Comparison of ENCODE assay signal across 8 cellular contexts in the genomic region with DNA sequence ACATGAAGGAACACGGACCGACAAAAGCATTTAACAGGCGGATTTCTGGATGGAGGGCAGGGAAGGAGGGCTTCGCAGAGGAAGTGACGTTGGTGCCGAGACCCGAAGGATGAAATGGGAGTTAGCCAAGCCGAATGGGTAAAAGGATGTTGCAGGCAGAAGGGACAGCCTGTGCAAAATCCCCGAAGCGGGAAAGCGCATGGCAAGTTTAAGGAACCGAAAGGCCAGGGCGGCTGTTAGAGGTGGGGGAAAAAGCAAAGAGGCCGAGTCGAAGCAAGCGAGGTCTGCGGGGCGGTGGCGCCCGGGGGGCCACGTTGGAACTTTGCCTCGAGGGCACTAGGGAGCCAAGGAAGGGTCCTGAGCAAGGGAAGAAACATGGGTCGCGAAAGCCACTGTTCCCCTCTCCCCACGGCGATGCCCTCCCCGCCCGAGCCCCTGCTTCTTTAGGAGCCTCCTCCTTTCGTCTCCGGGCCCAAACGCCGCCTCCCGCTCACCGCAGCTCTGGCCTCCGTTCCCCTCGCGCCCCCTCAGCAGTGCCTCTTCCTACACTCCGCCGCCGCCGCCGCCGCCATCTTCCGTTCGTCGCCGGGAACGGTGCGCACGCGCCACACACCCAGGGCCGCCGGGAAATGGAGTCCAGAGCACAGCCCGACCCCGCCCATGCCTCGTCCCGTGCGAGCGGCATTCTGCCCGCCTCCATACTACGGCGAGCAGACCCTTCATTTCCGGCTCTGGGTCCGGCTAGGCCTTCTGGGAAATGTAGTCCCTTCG. TPM values are rescaled to one million over a fixed set of nuclear protein-coding genes. Genes with fewer than 3 reads are reported as not detected.
DNase-seq lines count a peak whose midpoint lies in the region; ATAC-seq and TF ChIP-seq lines count a peak whose summit lies in the region.

A gene (minus strand): TSS at position 584 of the 771 bp plus-strand sequence. CDS start 8,652 bp downstream, outside the sequence.

- no peak within 1 kb of the TSS for H4K91ac ChIP-seq in H9 (ENCODE audit: insufficient read length, low read depth, low read length)

- H3K4me3 ChIP-seq in MM.1S (ENCODE audit: low read length) (peak within 1 kb of the TSS; percentile 89), fibroblast of the aortic adventitia (ENCODE audit: low read depth, low read length) (peak within 1 kb of the TSS; percentile 96)

- no peaks in the 10 kb centered on the region; a peak in 1 of 5 replicates for H3K9me3 Mint-ChIP-seq in H9
- no peaks in the 10 kb centered on the region for H3K9me3 Mint-ChIP-seq in nephron progenitor cell
- no peaks in the 10 kb centered on the region for H3K9me3 Mint-ChIP-seq in stimulated activated naive CD8-positive, alpha-beta T cell treated with anti-CD3 and anti-CD28 coated beads, Interleukin-15, amount 100 ng/mL, for 72 hours

- H3K4me1 Mint-ChIP-seq in H9 (peaks cover 36 to 47% of the 10 kb centered on the region in 2 experiments), nephron progenitor cell (peaks cover 30% of the 10 kb centered on the region)
- H3K4me1 Mint-ChIP-seq in stimulated activated naive CD8-positive, alpha-beta T cell treated with anti-CD3 and anti-CD28 coated beads, Interleukin-15, amount 100 ng/mL, for 72 hours = peaks cover 47% of the 10 kb centered on the region

- WGBS in H9 (ENCODE audit: extremely low coverage, insufficient read length, low lambda C conversion rate) = no CpG with 5 or more reads among the region's 65 CpGs

- no peak within 1 kb of the TSS for H3K23ac ChIP-seq in H9 (ENCODE audit: insufficient read length, low read depth, low read length)

- H2BK15ac ChIP-seq in H9 (ENCODE audit: low read depth, low read length) = no peak within 1 kb of the TSS

- H2BK5ac ChIP-seq in H9 (ENCODE audit: insufficient read length, low read length) = no peak within 1 kb of the TSS

- H3K36me3 Mint-ChIP-seq in H9 (ENCODE audit: insufficient read depth in 1 of 3, low read depth in 3 of 3) (peaks cover 16 to 27% (median 19%) of the 10 kb centered on the region in 3 experiments; a peak in 6 of 7 replicates), nephron progenitor cell (ENCODE audit: low read depth) (peaks cover 23% of the 10 kb centered on the region)

- peak within 1 kb of the TSS; percentile 97 to 100 for H3K4me3 Mint-ChIP-seq in H9
- peak within 1 kb of the TSS; percentile 97 for H3K4me3 Mint-ChIP-seq in nephron progenitor cell
- peak within 1 kb of the TSS; percentile 94 to 98 for H3K4me3 Mint-ChIP-seq in stimulated activated naive CD8-positive, alpha-beta T cell treated with anti-CD3 and anti-CD28 coated beads, Interleukin-15, amount 100 ng/mL, for 72 hours

- H3K4me1 ChIP-seq in H9 (ENCODE audit: insufficient read depth, low read length) (peaks cover 5% of the 10 kb centered on the region; the same call in 1 of the 2 replicates), MM.1S (ENCODE audit: low read length) (0 out of 2 replicates have a peak, but pooled peaks cover 4% of the 10 kb centered on the region)

- H3K14ac ChIP-seq in H9 (ENCODE audit: insufficient read depth, low read length) = peak within 1 kb of the TSS; percentile 90

- TF ChIP-seq CTCF in H9 (conservative IDR thresholded peaks at IDR 0.05) (no peak), MM.1S (IDR thresholded peaks at IDR 0.05; ENCODE audit: low read length) (no peak), fibroblast of the aortic adventitia (IDR thresholded peaks at IDR 0.05; ENCODE audit: insufficient read depth, low read length) (no peak), nephron progenitor cell (IDR thresholded peaks at IDR 0.05) (no peak)

- no peaks in the 10 kb centered on the region for H3K36me3 ChIP-seq in MM.1S (replicated peaks; ENCODE audit: insufficient read depth, low read length)

- H3K79me1 ChIP-seq in H9 (ENCODE audit: insufficient read depth, low read depth, low read length, poor library complexity, severe bottlenecking) = peaks cover 3% of the 10 kb centered on the region

- no peak within 1 kb of the TSS for H4K8ac ChIP-seq in H9 (replicated peaks; ENCODE audit: insufficient read length, low read depth, low read length)

- H3K9ac ChIP-seq in H9 (ENCODE audit: extremely low read depth, insufficient read length, low read length) = peak within 1 kb of the TSS; percentile 75
- peak within 1 kb of the TSS; percentile 77 for H3K9ac ChIP-seq in MM.1S (ENCODE audit: low read length)

- no peaks in the 10 kb centered on the region for H3K9me2 ChIP-seq in MM.1S (replicated peaks; ENCODE audit: insufficient read depth, low read length)

- H3K4ac ChIP-seq in H9 (ENCODE audit: low read depth, low read length) = no peak within 1 kb of the TSS; the same call in 1 of the 2 replicates

- no peak within 1 kb of the TSS for H3K56ac ChIP-seq in H9 (ENCODE audit: insufficient read length, low read depth, low read length)

- peak; percentile 97 for ATAC-seq in stimulated activated naive CD8-positive, alpha-beta T cell treated with anti-CD3 and anti-CD28 coated beads, Interleukin-15, amount 100 ng/mL, for 72 hours

- no peak within 1 kb of the TSS for H2BK12ac ChIP-seq in H9 (ENCODE audit: insufficient read length, low read depth, low read length)

- peak within 1 kb of the TSS; percentile 97 to 100 (median 99) for H3K27ac Mint-ChIP-seq in H9
- H3K27ac Mint-ChIP-seq in nephron progenitor cell = peak within 1 kb of the TSS; percentile 96
- peak within 1 kb of the TSS; percentile 96 for H3K27ac Mint-ChIP-seq in stimulated activated naive CD8-positive, alpha-beta T cell treated with anti-CD3 and anti-CD28 coated beads, Interleukin-15, amount 100 ng/mL, for 72 hours

- H3K27me3 Mint-ChIP-seq in H9 (ENCODE audit: low read depth) (no peaks in the 10 kb centered on the region; the same call in 1 of the 2 replicates), nephron progenitor cell (ENCODE audit: low read depth, poor library complexity) (peaks cover 52% of the 10 kb centered on the region)
- H3K27me3 Mint-ChIP-seq in stimulated activated naive CD8-positive, alpha-beta T cell treated with anti-CD3 and anti-CD28 coated beads, Interleukin-15, amount 100 ng/mL, for 72 hours = peaks cover 43% of the 10 kb centered on the region

- no peaks in the 10 kb centered on the region for H4K20me1 ChIP-seq in H9 (ENCODE audit: control insufficient read depth, insufficient read depth, insufficient read length)
- H4K20me1 ChIP-seq in MM.1S (ENCODE audit: insufficient read depth, low read length) = no peaks in the 10 kb centered on the region

- no peak within 1 kb of the TSS for H2BK120ac ChIP-seq in H9 (ENCODE audit: low read depth, low read length, poor library complexity, severe bottlenecking)

- peak within 1 kb of the TSS; percentile 94 for H3K18ac ChIP-seq in H9 (ENCODE audit: insufficient read length, low read depth, low read length)

- H3K9me3 ChIP-seq in H9 (ENCODE audit: control insufficient read depth, low read depth, low read length) = no peaks in the 10 kb centered on the region
- no peaks in the 10 kb centered on the region for H3K9me3 ChIP-seq in MM.1S (replicated peaks; ENCODE audit: insufficient read depth, low read length)

- H3K27ac ChIP-seq in H9 (ENCODE audit: insufficient read length, low read depth, low read length) = peak within 1 kb of the TSS; percentile 49
- H3K27ac ChIP-seq in MM.1S (ENCODE audit: low read length) = peak within 1 kb of the TSS; percentile 64; the same call in 1 of the 2 replicates

- peaks cover 11% of the 10 kb centered on the region; the same call in 1 of the 2 replicates for H3K79me2 ChIP-seq in H9 (ENCODE audit: insufficient read depth, low read length)
- H3K79me2 ChIP-seq in MM.1S (ENCODE audit: low read length) = peaks cover 49% of the 10 kb centered on the region

- DNase-seq in ELR (ENCODE audit: low read depth) (peak; percentile 98), H9 (peak; percentile 99), MM.1S (peak; percentile 98), SIG-M5 (lab: John Stamatoyannopoulos, UW) (peak; percentile 85), activated gamma-delta T cell (lab: John Stamatoyannopoulos, UW) (peak; percentile 96), fibroblast of the aortic adventitia (ENCODE audit: low read depth) (peak; percentile 98), nephron progenitor cell (peak; percentile 99)
- peak; percentile 98 to 99 for DNase-seq in stimulated activated naive CD8-positive, alpha-beta T cell treated with anti-CD3 and anti-CD28 coated beads, Interleukin-15, amount 100 ng/mL, for 72 hours

- no peak within 1 kb of the TSS for H2AK5ac ChIP-seq in H9 (ENCODE audit: insufficient read length, low read length)

- H2AFZ ChIP-seq in H9 (ENCODE audit: low read length) (no peak within 1 kb of the TSS), MM.1S (ENCODE audit: low read length) (peak within 1 kb of the TSS; percentile 89)

- H3K27me3 ChIP-seq in H9 (ENCODE audit: insufficient read depth, low read length) (no peaks in the 10 kb centered on the region), MM.1S (replicated peaks; ENCODE audit: insufficient read depth, low read length) (peaks cover 42% of the 10 kb centered on the region)

- no peak within 1 kb of the TSS for H2BK20ac ChIP-seq in H9 (ENCODE audit: low read depth, low read length, poor library complexity, severe bottlenecking)

- H4K5ac ChIP-seq in H9 (ENCODE audit: insufficient read length, low read depth, low read length) = no peak within 1 kb of the TSS

- peak within 1 kb of the TSS; percentile 83 for H3K4me2 ChIP-seq in H9 (ENCODE audit: insufficient read depth, insufficient read length, low read length)
- H3K4me2 ChIP-seq in MM.1S (ENCODE audit: low read depth, low read length) = peak within 1 kb of the TSS; percentile 95

- H3T11ph ChIP-seq in H9 (ENCODE audit: low read length) = no peak within 1 kb of the TSS

- H3F3A ChIP-seq in MM.1S (ENCODE audit: insufficient read depth, low read length) = peaks cover 13% of the 10 kb centered on the region

- peaks cover 18% of the 10 kb centered on the region for H3K23me2 ChIP-seq in H9 (ENCODE audit: insufficient read length, low read depth, low read length, poor library complexity, severe bottlenecking)

RNA-seq across cellular contexts. Expression of the gene that starts here (rescaled TPM):
- total RNA-seq in H9 (2021) = 104 and 113 TPM in 2 replicates
- 21.3 and 38.1 TPM in 2 replicates for total RNA-seq in fibroblast of the aortic adventitia (ENCODE audit: low replicate concordance)

Comparison
In these comparisons a context has a peak if more than half of its experiments do, and no peak if none do; other contexts are left out.
1. Peak in every context shown above with its lines: DNase-seq, ATAC-seq, H3K4me3 ChIP-seq and H3K27ac ChIP-seq.